Comparison of ENCODE assay signal across 9 cellular contexts in the genomic region with DNA sequence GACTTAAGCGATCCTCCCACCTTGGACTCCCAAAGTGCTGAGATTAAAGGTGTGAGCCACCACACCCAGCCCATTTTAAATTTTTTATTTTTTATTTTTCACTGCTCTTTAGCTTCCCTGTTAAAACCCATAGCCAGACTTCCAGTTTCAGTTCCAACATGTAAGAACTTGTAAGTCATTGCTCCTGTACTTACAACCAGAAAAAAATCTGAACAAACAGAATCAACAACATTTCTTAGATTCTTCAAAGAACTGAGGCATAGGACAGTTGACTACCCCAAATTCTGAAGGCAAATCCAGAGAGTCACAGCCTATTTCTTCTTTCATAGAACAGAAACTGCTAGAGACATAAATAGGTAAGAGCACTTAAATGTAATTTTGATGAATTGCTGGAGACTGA.
"Had no signal": no experiment of that assay in that cellular context is flagged by ENCODE, and none has a peak within 500 bp of the region (broad histone marks: within the 10 kb centered on the region; RNA-seq: fewer than 3 reads in every experiment).

No MANE protein-coding gene starts in this region.

- H3K27ac Mint-ChIP-seq: HFFc6 had no signal

- H3K9me3 ChIP-seq: HAP-1 had no signal

- ATAC-seq: HCT116, K562 had no signal

- DNase-seq: GM23248, GOT3, H7, HFFc6, IMR-90 had no signal

- H3K9me3 Mint-ChIP-seq: HFFc6 had no signal

- H3K4me3 Mint-ChIP-seq: HFFc6 had no signal

- FAIRE-seq: HTR-8/SVneo, K562 had no signal

- H3K4me3 ChIP-seq: GM23248, HAP-1, K562 had no signal

- H3K27ac ChIP-seq: GM23248 had no signal
